In the genomic region with DNA sequence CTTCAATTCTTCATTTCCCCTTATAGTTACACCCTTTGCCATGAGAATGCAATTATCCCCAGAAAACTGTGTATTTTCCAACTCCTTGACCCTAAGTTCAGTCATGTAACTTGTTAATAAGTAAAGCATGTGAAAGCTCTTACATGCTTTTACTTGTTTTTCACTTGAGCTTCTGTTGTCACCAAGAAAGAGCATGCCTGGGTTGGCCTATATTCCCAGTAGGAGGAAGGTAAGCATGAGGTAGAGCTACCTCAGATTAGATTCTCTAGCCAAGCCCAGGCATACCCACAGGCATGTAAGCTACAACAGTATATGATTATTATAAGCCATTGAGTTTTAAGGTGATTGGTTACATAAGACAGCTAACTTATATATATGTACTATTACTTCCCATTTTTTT, we compare ENCODE assay signal across 26 cellular contexts.
"Had no signal": no experiment of that assay in that cellular context is flagged by ENCODE, and none has a peak within 500 bp of the region (broad histone marks: within the 10 kb centered on the region; RNA-seq: fewer than 3 reads in every experiment).

No MANE protein-coding gene starts in this region.

- H3K79me2 ChIP-seq: hepatocyte had no signal

- H3K36me3 ChIP-seq: heart right ventricle, lower lobe of right lung, ovary, prostate gland, sigmoid colon, spleen, suprapubic skin, thoracic aorta, tibial artery, upper lobe of right lung had no signal

- ATAC-seq: heart right ventricle; left cardiac atrium; left lobe of liver; lower lobe of right lung; naive thymus-derived CD4-positive, alpha-beta T cell; natural killer cell treated with Interleukin-12 subunit alpha and Interleukin-12 subunit beta and Interleukin-15 and Interleukin-18, amount 100 ng/mL, for 72 hours; right cardiac atrium; stimulated activated effector memory CD8-positive, alpha-beta T cell treated with anti-CD3 and anti-CD28 coated beads, Interleukin-12 subunit alpha, Interleukin-12 subunit beta, amount 100 ng/mL, for 72 hours; upper lobe of right lung had no signal

- H3K27ac ChIP-seq: heart right ventricle, hepatocyte, lower lobe of right lung, ovary, prostate gland, sigmoid colon, spleen, suprapubic skin, thoracic aorta, tibial artery, upper lobe of right lung had no signal

- H3K9me3 ChIP-seq: lower lobe of right lung, ovary, prostate gland, sigmoid colon, spleen, suprapubic skin, thoracic aorta, tibial artery, upper lobe of right lung had no signal

- H3K4me1 ChIP-seq: heart right ventricle, lower lobe of right lung, prostate gland, sigmoid colon, spleen, suprapubic skin, tibial artery, upper lobe of right lung had no signal

- H3K4me2 ChIP-seq: hepatocyte had no signal

- H3K4me3 ChIP-seq: heart right ventricle, hepatocyte, lower lobe of right lung, ovary, prostate gland, sigmoid colon, spleen, suprapubic skin, thoracic aorta, tibial artery, upper lobe of right lung had no signal

- H2AFZ ChIP-seq: hepatocyte had no signal

- DNase-seq: heart right ventricle; islet precursor cell; kidney glomerular epithelial cell; left cardiac atrium; lower lobe of right lung; mesendoderm; naive thymus-derived CD4-positive, alpha-beta T cell; ovary; retina; right cardiac atrium; sigmoid colon; small intestine; spleen; stimulated activated CD4-positive, alpha-beta T cell treated with anti-CD3 and anti-CD28 coated beads, Interleukin-4, amount 100 ng/mL, for 24 hours; stimulated activated naive CD4-positive, alpha-beta T cell; tibial artery; trophoblast cell; upper lobe of right lung had no signal

- FAIRE-seq: urothelium cell line had no signal

- H3K27me3 ChIP-seq: heart right ventricle, hepatocyte, ovary, sigmoid colon, spleen, suprapubic skin, tibial artery, upper lobe of right lung had no signal
